1 cellular context compared by ENCODE assay signal in genomic region chr21:42469726-42470125, GRCh38.
TF ChIP-seq lines count a peak whose summit lies in the region.

No MANE protein-coding gene starts in this region.

TF ChIP-seq in GM12878, 131 proteins besides CTCF, POLR2A, EP300 and RAD21:
- 0 out of 2 replicates have a peak, but pooled peaks have one; percentile 38 for TF ChIP-seq SMARCA5 (IDR thresholded peaks at IDR 0.05)
